Comparison of ENCODE assay signal across 8 cellular contexts in genomic region chr3:54830658-54831057, GRCh38.
DNase-seq lines count a peak whose midpoint lies in the region; TF ChIP-seq lines count a peak whose summit lies in the region.

No MANE protein-coding gene starts in this region.

- CTCF ChIA-PET in RWPE1 (lab: Yijun Ruan, JAX), result interaction anchor here (0.7 kb wide), 1 partner anchor 691 kb away, joined by 3 read pairs; no protein-coding TSS in a partner anchor

- no peaks in the 10 kb centered on the region for H3K27me3 Mint-ChIP-seq in activated T-helper 2 cell treated with anti-CD3 and anti-CD28 coated beads, Interferon-gamma antibody, Interleukin-2, Interleukin-4, amounts not matched to agents 10 μg/mL and 5 μg/mL and 100 μg/mL, durations not matched to agents 14 hours and 24 hours and 36 hours (ENCODE audit: low read depth)

- H3K27ac ChIP-seq in C4-2B (no peak overlapping the region), RWPE1 (no peak overlapping the region)

- DNase-seq in GM19240 (ENCODE audit: insufficient read length, low spot score), result peak; percentile 8
- no peak for DNase-seq in RWPE1 (ENCODE audit: low spot score)
- peak; percentile 73 for DNase-seq in iPS-NIHi7 (ENCODE audit: extremely low spot score)
- DNase-seq in activated T-helper 2 cell treated with anti-CD3 and anti-CD28 coated beads, Interferon-gamma antibody, Interleukin-2, Interleukin-4, amounts not matched to agents 10 μg/mL and 5 μg/mL and 100 μg/mL, durations not matched to agents 14 hours and 24 hours and 36 hours (ENCODE audit: low spot score), result no peak
- no peak for DNase-seq in GDM1 (lab: John Stamatoyannopoulos, UW)
- DNase-seq in middle frontal gyrus (ENCODE audit: extremely low spot score, low spot score), result no peak
- DNase-seq in DMS79 treated with DMSO at 0.1 percent for 48 hours (lab: John Stamatoyannopoulos, UW), result no peak

- H3K4me1 Mint-ChIP-seq in activated T-helper 2 cell treated with anti-CD3 and anti-CD28 coated beads, Interferon-gamma antibody, Interleukin-2, Interleukin-4, amounts not matched to agents 10 μg/mL and 5 μg/mL and 100 μg/mL, durations not matched to agents 14 hours and 24 hours and 36 hours (ENCODE audit: low read depth), result no peaks in the 10 kb centered on the region

- peak; percentile 81 for TF ChIP-seq CTCF in C4-2B (conservative IDR thresholded peaks at IDR 0.05)
- TF ChIP-seq CTCF in RWPE1 (conservative IDR thresholded peaks at IDR 0.05; ENCODE audit: low read depth), result peak; percentile 34

- no peaks in the 10 kb centered on the region for H3K36me3 Mint-ChIP-seq in activated T-helper 2 cell treated with anti-CD3 and anti-CD28 coated beads, Interferon-gamma antibody, Interleukin-2, Interleukin-4, amounts not matched to agents 10 μg/mL and 5 μg/mL and 100 μg/mL, durations not matched to agents 14 hours and 24 hours and 36 hours (ENCODE audit: low read depth)

- POLR2A ChIA-PET in RWPE1 (lab: Yijun Ruan, JAX; ENCODE audit: low non-redundant PET), result no interaction called here

- no peaks in the 10 kb centered on the region for H3K9me3 Mint-ChIP-seq in activated T-helper 2 cell treated with anti-CD3 and anti-CD28 coated beads, Interferon-gamma antibody, Interleukin-2, Interleukin-4, amounts not matched to agents 10 μg/mL and 5 μg/mL and 100 μg/mL, durations not matched to agents 14 hours and 24 hours and 36 hours

- H3K27ac Mint-ChIP-seq in activated T-helper 2 cell treated with anti-CD3 and anti-CD28 coated beads, Interferon-gamma antibody, Interleukin-2, Interleukin-4, amounts not matched to agents 10 μg/mL and 5 μg/mL and 100 μg/mL, durations not matched to agents 14 hours and 24 hours and 36 hours, result no peak overlapping the region

- H3K4me3 Mint-ChIP-seq in activated T-helper 2 cell treated with anti-CD3 and anti-CD28 coated beads, Interferon-gamma antibody, Interleukin-2, Interleukin-4, amounts not matched to agents 10 μg/mL and 5 μg/mL and 100 μg/mL, durations not matched to agents 14 hours and 24 hours and 36 hours (ENCODE audit: low read depth), result no peak overlapping the region

- intact Hi-C loops in activated T-helper 2 cell treated with anti-CD3 and anti-CD28 coated beads, Interferon-gamma antibody, Interleukin-2, Interleukin-4, amounts not matched to agents 10 μg/mL and 5 μg/mL and 100 μg/mL, durations not matched to agents 14 hours and 24 hours and 36 hours (cut with micrococcal nuclease), result no loop called here

Comparison
In these comparisons a context has a peak if more than half of its experiments do, and no peak if none do; other contexts are left out.
1. DNase-seq: peak in GM19240 (single experiment) and iPS-NIHi7 (single experiment); none in RWPE1 (single experiment), activated T-helper 2 cell treated with anti-CD3 and anti-CD28 coated beads, Interferon-gamma antibody, Interleukin-2, Interleukin-4, amounts not matched to agents 10 μg/mL and 5 μg/mL and 100 μg/mL, durations not matched to agents 14 hours and 24 hours and 36 hours (single experiment), GDM1 (single experiment), middle frontal gyrus (single experiment) and DMS79 treated with DMSO at 0.1 percent for 48 hours (single experiment).